Comparison of ENCODE assay signal across 22 cellular contexts in the genomic region with DNA sequence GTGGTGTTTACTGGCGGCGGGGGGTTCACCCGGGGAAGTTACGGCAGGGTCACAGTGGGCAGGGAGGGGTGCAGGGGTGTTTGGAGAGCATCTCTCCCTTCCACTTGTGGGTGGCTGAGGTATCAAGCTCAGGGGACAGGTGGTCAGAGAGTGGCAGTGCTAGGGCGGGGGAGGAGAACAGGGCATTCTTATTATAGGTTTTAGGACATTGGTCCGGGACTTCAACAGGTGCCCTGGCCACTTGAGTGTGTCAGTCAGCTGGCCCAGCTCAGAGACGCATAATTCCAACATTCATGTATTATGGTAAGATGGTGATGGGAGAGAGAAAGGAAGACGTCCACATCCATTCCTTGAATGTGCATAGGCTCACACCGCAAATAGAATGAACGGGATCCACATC.
"Had no signal": no experiment of that assay in that cellular context is flagged by ENCODE, and none has a peak within 500 bp of the region (broad histone marks: within the 10 kb centered on the region; RNA-seq: fewer than 3 reads in every experiment).

No MANE protein-coding gene starts in this region.

- DNase-seq: activated CD4-positive, alpha-beta T cell treated with anti-CD3 and anti-CD28 coated beads, Interleukin-2, amount 50 U/mL, for 48 hours; activated CD4-positive, CD25-positive, alpha-beta regulatory T cell treated with anti-CD3 and anti-CD28 coated beads, Interleukin-2, amount 50 U/mL, for 72 hours; activated CD8-positive, alpha-beta memory T cell treated with anti-CD3 and anti-CD28 coated beads, Interleukin-2, amount 50 U/mL, for 48 hours; activated naive CD4-positive, alpha-beta T cell; activated naive CD8-positive, alpha-beta T cell treated with anti-CD3 and anti-CD28 coated beads for 36 hours; activated T-cell treated with anti-CD3 and anti-CD28 coated beads, Interleukin-2, amount 50 U/mL, for 4 hours; cerebellar nuclear complex; cortex of kidney; endodermal cell; foreskin keratinocyte; immature natural killer cell; left lung; natural killer cell; nucleus accumbens; stimulated activated CD4-positive, alpha-beta T cell treated with anti-CD3 and anti-CD28 coated beads, Interleukin-12 subunit alpha, Interleukin-12 subunit beta, amount 100 ng/mL, for 4 hours; stimulated activated CD4-positive, alpha-beta T cell treated with anti-CD3 and anti-CD28 coated beads, Interleukin-4, amount 100 ng/mL, for 4 hours; stimulated activated naive CD8-positive, alpha-beta T cell treated with anti-CD3 and anti-CD28 coated beads, Interleukin-15, amount 100 ng/mL, for 72 hours; T-helper 1 cell; tibial artery; WERI-Rb-1 had no signal

- H3K27ac ChIP-seq: epithelial cell of prostate, foreskin keratinocyte, left lung, tibial artery, WERI-Rb-1 had no signal

- H3K36me3 ChIP-seq: left lung, tibial artery had no signal

- H3K4me1 ChIP-seq: left lung had no signal

- H3K9me3 ChIP-seq: left lung, tibial artery had no signal

- ATAC-seq: activated T-cell treated with anti-CD3 and anti-CD28 coated beads, Interleukin-2, amount 50 U/mL, for 4 hours; foreskin keratinocyte; left lung; natural killer cell; stimulated activated naive CD8-positive, alpha-beta T cell treated with anti-CD3 and anti-CD28 coated beads, Interleukin-15, amount 100 ng/mL, for 72 hours had no signal

- H3K4me3 ChIP-seq: left lung, lung, tibial artery had no signal

- H3K27me3 ChIP-seq: foreskin keratinocyte, left lung, tibial artery had no signal
